ENCODE assay signal across 13 cellular contexts in genomic region chr14:58282925-58283593, GRCh38. TPM values are rescaled to one million over a fixed set of nuclear protein-coding genes. Genes with fewer than 3 reads are reported as not detected.
DNase-seq lines count a peak whose midpoint lies in the region; ATAC-seq, FAIRE-seq and TF ChIP-seq lines count a peak whose summit lies in the region.
"Had no signal": no experiment of that assay in that cellular context is flagged by ENCODE, and none has a peak within 500 bp of the region (broad histone marks: within the 10 kb centered on the region; RNA-seq: fewer than 3 reads in every experiment).

No MANE protein-coding gene starts in this region.

- CTCF ChIA-PET in A549 (lab: Yijun Ruan, JAX) = no interaction called here
- CTCF ChIA-PET in naive thymus-derived CD4-positive, alpha-beta T cell (lab: Charles Lee) = no interaction called here
- CTCF ChIA-PET in Caco-2 (lab: Charles Lee) = no interaction called here

- H3K9me3 ChIP-seq in A549 (no peaks in the 10 kb centered on the region), body of pancreas (no peaks in the 10 kb centered on the region), Caco-2 (no peaks in the 10 kb centered on the region)
- H3K9me3 ChIP-seq in naive thymus-derived CD4-positive, alpha-beta T cell (ENCODE audit: control insufficient read depth in 2 of 3, low read length in 3 of 3) = no peaks in the 10 kb centered on the region

- 78% methylated on average over 4 of the region's 4 CpGs for whole genome bisulfite sequencing in A549 (ENCODE audit: missing lambda C conversion rate)
- WGBS in body of pancreas, 2 donors = 49 to 62% methylated on average over 4 of the region's 4 CpGs

- TF ChIP-seq CTCF in A549 (IDR thresholded peaks at IDR 0.05) (no peak), CD14-positive monocyte (IDR thresholded peaks at IDR 0.05) (no peak), body of pancreas (IDR thresholded peaks at IDR 0.05) (no peak), Caco-2 (IDR thresholded peaks at IDR 0.05; ENCODE audit: insufficient read depth in 1 of 2, low read depth in 1 of 2, low read length in 1 of 2, severe bottlenecking in 1 of 2, unreplicated experiment in 1 of 2) (no peak)

- H3K27me3 ChIP-seq in body of pancreas (no peaks in the 10 kb centered on the region), Caco-2 (replicated peaks; ENCODE audit: control insufficient read depth, insufficient read depth, low read length) (no peaks in the 10 kb centered on the region)
- H3K27me3 ChIP-seq in naive thymus-derived CD4-positive, alpha-beta T cell (ENCODE audit: control insufficient read depth in 2 of 2, insufficient read depth in 2 of 2, low read length in 2 of 2) = no peaks in the 10 kb centered on the region

- H3K36me3 ChIP-seq in body of pancreas (replicated peaks in 1 of 2; ENCODE audit: insufficient read depth in 1 of 2, low read depth in 2 of 2) = peaks cover 0 to 4% of the 10 kb centered on the region in 2 donors
- peaks cover 7 to 47% (median 23%) of the 10 kb centered on the region in 3 experiments for H3K36me3 ChIP-seq in naive thymus-derived CD4-positive, alpha-beta T cell (ENCODE audit: control insufficient read depth in 2 of 3, insufficient read depth in 3 of 3, low read length in 3 of 3)
- H3K36me3 ChIP-seq in Caco-2 (ENCODE audit: control insufficient read depth, insufficient read depth, low read length) = peaks cover 4% of the 10 kb centered on the region

- POLR2A ChIA-PET in A549 (lab: Yijun Ruan, JAX) (no interaction called here), Caco-2 (lab: Charles Lee) (no interaction called here)
- POLR2A ChIA-PET in naive thymus-derived CD4-positive, alpha-beta T cell (lab: Charles Lee) = interaction anchor here (1.0 to 4.1 kb wide), 2 partner anchors 10 to 15 kb away, joined by 3 to 21 read pairs; partner anchors contain the start of gene ARID4A

- H3K27ac Mint-ChIP-seq in CD14-positive monocyte = peak overlapping the region in 4 of 7 donors; percentile 15 to 97 (median 68)
- H3K27ac Mint-ChIP-seq in naive thymus-derived CD4-positive, alpha-beta T cell = peak overlapping the region in 7 of 9 donors; percentile 1 to 96 (median 90)
- no peak overlapping the region for H3K27ac Mint-ChIP-seq in Caco-2 (ENCODE audit: unreplicated experiment)

- H3K27me3 Mint-ChIP-seq in CD14-positive monocyte (ENCODE audit: low read depth in 3 of 3) = no peaks in the 10 kb centered on the region
- no peaks in the 10 kb centered on the region for H3K27me3 Mint-ChIP-seq in naive thymus-derived CD4-positive, alpha-beta T cell
- no peaks in the 10 kb centered on the region for H3K27me3 Mint-ChIP-seq in Caco-2 (ENCODE audit: insufficient read depth, unreplicated experiment)

- TF ChIP-seq EP300 in A549 (IDR thresholded peaks at IDR 0.05) = no peak

- no peak for FAIRE-seq in A549 (lab: Jason Lieb, UNC)
- FAIRE-seq: G401.6, GM18507 had no signal

- H3K36me3 Mint-ChIP-seq in CD14-positive monocyte (peaks cover 63 to 81% of the 10 kb centered on the region in 2 donors), Caco-2 (ENCODE audit: insufficient read depth, unreplicated experiment) (peaks cover 89% of the 10 kb centered on the region)
- peaks cover 23 to 48% (median 40%) of the 10 kb centered on the region in 5 donors for H3K36me3 Mint-ChIP-seq in naive thymus-derived CD4-positive, alpha-beta T cell

- no peak for TF ChIP-seq RAD21 in A549 (conservative IDR thresholded peaks at IDR 0.05 in 1 of 2, IDR thresholded peaks at IDR 0.05 in 1 of 2)

- H3K27ac ChIP-seq in A549 (no peak overlapping the region), body of pancreas (peak overlapping the region in 3 of 4 donors; percentile 16 to 81 (median 21))
- H3K27ac ChIP-seq in naive thymus-derived CD4-positive, alpha-beta T cell (ENCODE audit: low read depth, low read length) = peak overlapping the region; percentile 19
- H3K27ac ChIP-seq: KMS-11 had no signal

- intact Hi-C loops in CD14-positive monocyte (cut with micrococcal nuclease) = loop anchor here in 1 of 2 donors (5.0 kb wide), 1 partner anchor 41 kb away; the partner anchor contains the start of gene PSMA3
- intact Hi-C loops in body of pancreas (cut with DNase I) = no loop called here
- intact Hi-C loops in naive thymus-derived CD4-positive, alpha-beta T cell (cut with micrococcal nuclease) = loop anchor here in 1 of 2 donors (5.0 kb wide), 1 partner anchor 36 kb away; no protein-coding TSS in a partner anchor
- intact Hi-C loops in Caco-2 (cut with micrococcal nuclease; ENCODE audit: unreplicated experiment) = no loop called here

- H3K4me2 ChIP-seq in A549 = peak overlapping the region; percentile 64; the same call in 1 of the 3 replicates
- H3K4me2 ChIP-seq: KMS-11 had no signal

- no peak for TF ChIP-seq POLR2A in A549 (IDR thresholded peaks at IDR 0.05; ENCODE audit: low read length)
- TF ChIP-seq POLR2A in body of pancreas (IDR thresholded peaks at IDR 0.05) = no peak

- BruUV-seq in Caco-2 (replicated peaks; lab: Mats Ljungman, UMichigan) = no TSS peak

- H3K4me3 ChIP-seq in A549 (no peak overlapping the region), body of pancreas (no peak overlapping the region), Caco-2 (ENCODE audit: low read depth, low read length) (no peak overlapping the region)
- H3K4me3 ChIP-seq in naive thymus-derived CD4-positive, alpha-beta T cell (ENCODE audit: low read length) = no peak overlapping the region

- no peak for ATAC-seq in A549
- no peak for ATAC-seq in body of pancreas
- no peak for ATAC-seq in naive thymus-derived CD4-positive, alpha-beta T cell
- no peak for ATAC-seq in HG03342 (IDR thresholded peaks at IDR 0.05; ENCODE audit: unreplicated experiment)

- H3K4me1 Mint-ChIP-seq in CD14-positive monocyte (peaks cover 29% of the 10 kb centered on the region), Caco-2 (ENCODE audit: low read depth, unreplicated experiment) (peaks cover 35% of the 10 kb centered on the region)
- H3K4me1 Mint-ChIP-seq in naive thymus-derived CD4-positive, alpha-beta T cell = peaks cover 53 to 88% (median 72%) of the 10 kb centered on the region in 7 donors

- peaks cover 44% of the 10 kb centered on the region for H3K4me1 ChIP-seq in A549
- H3K4me1 ChIP-seq in body of pancreas = peaks cover 53% of the 10 kb centered on the region
- peaks cover 7 to 42% of the 10 kb centered on the region in 2 donors for H3K4me1 ChIP-seq in naive thymus-derived CD4-positive, alpha-beta T cell (ENCODE audit: control insufficient read depth in 2 of 2, insufficient read depth in 2 of 2, low read length in 2 of 2)
- H3K4me1 ChIP-seq in Caco-2 = peaks cover 35% of the 10 kb centered on the region

- DNase-seq in A549 (ENCODE audit: low read depth in 1 of 2, low spot score in 1 of 2) (no peak), CD14-positive monocyte (ENCODE audit: low spot score) (no peak), body of pancreas (no peak), iPS-NIHi7 (ENCODE audit: extremely low spot score) (no peak), Caco-2 (no peak), NCI-H1417 treated with DMSO at 0.1 percent for 48 hours (lab: John Stamatoyannopoulos, UW) (no peak)
- DNase-seq in naive thymus-derived CD4-positive, alpha-beta T cell = no peak
- DNase-seq: dermis blood vessel endothelial cell, NCI-H526 had no signal

- H3K4me3 Mint-ChIP-seq in CD14-positive monocyte = no peak overlapping the region
- peak overlapping the region in 4 of 10 donors; percentile 3 to 23 (median 19) for H3K4me3 Mint-ChIP-seq in naive thymus-derived CD4-positive, alpha-beta T cell
- no peak overlapping the region for H3K4me3 Mint-ChIP-seq in Caco-2 (ENCODE audit: unreplicated experiment)

- H3K9me3 Mint-ChIP-seq in CD14-positive monocyte = no peaks in the 10 kb centered on the region
- peaks cover 0 to 1% (median 0%) of the 10 kb centered on the region in 11 donors for H3K9me3 Mint-ChIP-seq in naive thymus-derived CD4-positive, alpha-beta T cell
- no peaks in the 10 kb centered on the region for H3K9me3 Mint-ChIP-seq in Caco-2 (ENCODE audit: unreplicated experiment)

TF ChIP-seq in A549, 52 proteins besides CTCF, POLR2A, EP300 and RAD21:
- TF ChIP-seq BHLHE40 (IDR thresholded peaks at IDR 0.05; ENCODE audit: low read depth, low read length) = no peak
- no peak for TF ChIP-seq TP53 (CRISPR knock-in tag; IDR thresholded peaks at IDR 0.05)
- no peak for TF ChIP-seq PBX3 (IDR thresholded peaks at IDR 0.05)
- TF ChIP-seq ESRRA (IDR thresholded peaks at IDR 0.05; ENCODE audit: borderline replicate concordance, low read length) = no peak

RNA-seq across cellular contexts. Expression of gene ARID4A, which starts 15.3 kb away (rescaled TPM):
- polyA plus RNA-seq in A549 (2011; rRNA removed) (9.3 and 15.1 TPM in 2 replicates), A549 (2017; fragmentation: RNase III; extraction: RNeasy Plus Mini Kit Qiagen cat#74134 plus additional on column Dnase treatment) (6.9 to 9.7 TPM (median 9.0 TPM) in 3 replicates), CD14-positive monocyte (10 to 100 TPM in 1 of 2 donors, 1 to 10 TPM in 1; 6.5 to 13.2 TPM)
- 1.6 and 2.4 TPM in 2 replicates for polyA plus RNA-seq in A549 (2012; cell fraction: cytosol; rRNA removed)
- polyA plus RNA-seq in A549 (2012; cell fraction: nucleus; rRNA removed) = 2.0 and 2.5 TPM in 2 replicates
- polyA minus RNA-seq in A549 (2011; rRNA and poly(A)+ RNA removed) = 6.2 and 8.6 TPM in 2 replicates
- total RNA-seq in body of pancreas (10 to 100 TPM; 23.6 to 28.3 TPM), Caco-2 (2022) (30.7 and 31.5 TPM in 2 replicates)
- 10 to 100 TPM; 29.0 to 79.2 (median 73.3) TPM for total RNA-seq in naive thymus-derived CD4-positive, alpha-beta T cell
- polyA plus RNA-seq in naive thymus-derived CD4-positive, alpha-beta T cell = 10 to 100 TPM; 25.7 to 34.5 TPM

RNA-seq across cellular contexts. Expression of gene PSMA3, which starts 38.4 kb away (rescaled TPM):
- polyA plus RNA-seq in A549 (2011; rRNA removed) (410 and 411 TPM in 2 replicates), A549 (2017; fragmentation: RNase III; extraction: RNeasy Plus Mini Kit Qiagen cat#74134 plus additional on column Dnase treatment) (260 to 286 TPM (median 261 TPM) in 3 replicates), CD14-positive monocyte (100 to 1,000 TPM; 147 to 170 TPM)
- polyA plus RNA-seq in A549 (2012; cell fraction: cytosol; rRNA removed) = 276 and 300 TPM in 2 replicates
- 108 and 132 TPM in 2 replicates for polyA plus RNA-seq in A549 (2012; cell fraction: nucleus; rRNA removed)
- 115 and 129 TPM in 2 replicates for polyA minus RNA-seq in A549 (2011; rRNA and poly(A)+ RNA removed)
- total RNA-seq in body of pancreas (10 to 100 TPM; 59.7 to 77.0 TPM), Caco-2 (2022) (334 and 352 TPM in 2 replicates)
- 100 to 1,000 TPM in 2 of 5 experiments, 10 to 100 TPM in 3; 76.5 to 357 (median 97.1) TPM for total RNA-seq in naive thymus-derived CD4-positive, alpha-beta T cell
- 100 to 1,000 TPM; 161 to 163 TPM for polyA plus RNA-seq in naive thymus-derived CD4-positive, alpha-beta T cell

Comparison
In these comparisons a context has a peak if more than half of its experiments do, and no peak if none do; other contexts are left out.
1. H3K27ac ChIP-seq: peak in body of pancreas (3 of 4) and naive thymus-derived CD4-positive, alpha-beta T cell (single experiment); none in A549 (0 of 2).